ENCODE assay signal across 22 cellular contexts in the genomic region with DNA sequence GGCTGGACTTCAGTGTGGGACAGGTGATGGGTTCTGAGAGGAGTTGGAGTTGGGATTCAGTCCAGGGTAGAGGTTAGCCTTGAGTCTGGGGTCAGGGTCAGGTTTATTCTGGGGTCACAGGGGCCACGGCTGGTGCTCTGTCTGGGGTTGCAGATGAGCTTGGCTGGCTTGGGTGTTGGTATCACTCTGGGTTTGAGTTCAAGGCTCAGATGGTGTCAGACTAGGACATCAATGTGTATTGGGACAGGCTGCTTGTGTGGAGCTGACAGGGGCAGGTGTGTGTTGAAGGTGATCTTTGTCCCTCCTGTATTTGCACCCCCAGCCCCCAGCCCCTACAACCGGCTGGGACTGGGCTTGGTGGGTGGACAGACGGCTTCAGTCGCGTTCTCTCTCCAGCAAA. TPM values are rescaled to one million over a fixed set of nuclear protein-coding genes. Genes with fewer than 3 reads are reported as not detected.
A peak's percentile ranks its signal among the peaks of the same experiment; 100 is the strongest.
DNase-seq lines count a peak whose midpoint lies in the region; FAIRE-seq and TF ChIP-seq lines count a peak whose summit lies in the region.
"Had no signal": no experiment of that assay in that cellular context is flagged by ENCODE, and none has a peak within 500 bp of the region (broad histone marks: within the 10 kb centered on the region; RNA-seq: fewer than 3 reads in every experiment).

No MANE protein-coding gene starts in this region.

- H2BK15ac ChIP-seq in H1 (ENCODE audit: low read length): no peak overlapping the region

- no peak overlapping the region; the same call in 1 of the 2 replicates for H3K18ac ChIP-seq in H1 (ENCODE audit: extremely low read depth, low read length)

- H2BK12ac ChIP-seq in H1 (ENCODE audit: low read depth, low read length): no peak overlapping the region

- no peak overlapping the region for H3K23ac ChIP-seq in H1 (ENCODE audit: insufficient read length)

- H4K5ac ChIP-seq in H1 (ENCODE audit: insufficient read length, low read depth, low read length): no peak overlapping the region

- no peak overlapping the region for H2AFZ ChIP-seq in H1 (ENCODE audit: low read length)

- H3K9me3 ChIP-seq in H1 (ENCODE audit: insufficient read depth in 2 of 2, low read depth in 1 of 2, low read length in 1 of 2) (no peaks in the 10 kb centered on the region), tibial artery (no peaks in the 10 kb centered on the region)
- H3K9me3 ChIP-seq: BLaER1 treated with 17β-estradiol and CSF1 and Interleukin-3, amounts not matched to agents 10 nM and 100 nM had no signal

- no peak overlapping the region for H4K8ac ChIP-seq in H1 (ENCODE audit: extremely low read depth, insufficient read depth, low read length)

- peak overlapping the region in 2 of 3 experiments; percentile 81 to 94 for H3K27ac Mint-ChIP-seq in nephron
- no peak overlapping the region for H3K27ac Mint-ChIP-seq in activated T-helper 2 cell treated with anti-CD3 and anti-CD28 coated beads, Interferon-gamma antibody, Interleukin-2, Interleukin-4, amounts not matched to agents 10 μg/mL and 5 μg/mL and 100 μg/mL, durations not matched to agents 14 hours and 24 hours and 36 hours
- H3K27ac Mint-ChIP-seq: CD8-positive, alpha-beta memory T cell; GM23338 had no signal

- peak overlapping the region; percentile 30 for H4K91ac ChIP-seq in H1 (replicated peaks; ENCODE audit: insufficient read length, low read length)

- H3K9ac ChIP-seq in H1 (replicated peaks in 1 of 4; ENCODE audit: extremely low read depth in 1 of 4, low read depth in 3 of 4, low read length in 3 of 4): no peak overlapping the region

- no peak overlapping the region for H3K4ac ChIP-seq in H1 (replicated peaks; ENCODE audit: insufficient read length, low read depth, low read length)

- no peaks in the 10 kb centered on the region for H3K36me3 Mint-ChIP-seq in nephron (ENCODE audit: low read depth)
- no peaks in the 10 kb centered on the region for H3K36me3 Mint-ChIP-seq in activated T-helper 2 cell treated with anti-CD3 and anti-CD28 coated beads, Interferon-gamma antibody, Interleukin-2, Interleukin-4, amounts not matched to agents 10 μg/mL and 5 μg/mL and 100 μg/mL, durations not matched to agents 14 hours and 24 hours and 36 hours (ENCODE audit: low read depth)

- no peaks in the 10 kb centered on the region for H3K9me3 Mint-ChIP-seq in nephron
- H3K9me3 Mint-ChIP-seq in activated T-helper 2 cell treated with anti-CD3 and anti-CD28 coated beads, Interferon-gamma antibody, Interleukin-2, Interleukin-4, amounts not matched to agents 10 μg/mL and 5 μg/mL and 100 μg/mL, durations not matched to agents 14 hours and 24 hours and 36 hours: no peaks in the 10 kb centered on the region
- H3K9me3 Mint-ChIP-seq: CD8-positive, alpha-beta memory T cell; GM23338 had no signal

- H3K27me3 ChIP-seq in H1 (replicated peaks in 1 of 4; ENCODE audit: control insufficient read depth in 3 of 4, extremely low read depth in 1 of 4, insufficient read depth in 3 of 4, low read length in 3 of 4) (no peaks in the 10 kb centered on the region), tibial artery (no peaks in the 10 kb centered on the region)
- H3K27me3 ChIP-seq: BLaER1 treated with 17β-estradiol and CSF1 and Interleukin-3, amounts not matched to agents 10 nM and 100 nM had no signal

- peak overlapping the region; percentile 65; the same call in 1 of the 2 replicates for H2AK5ac ChIP-seq in H1 (ENCODE audit: low read depth, low read length)

- no peaks in the 10 kb centered on the region for H3K79me1 ChIP-seq in H1 (ENCODE audit: low read depth, low read length)

- TF ChIP-seq RAD21 in H1 (IDR thresholded peaks at IDR 0.05 in 1 of 2, conservative IDR thresholded peaks at IDR 0.05 in 1 of 2; ENCODE audit: low read depth in 2 of 2, low read length in 2 of 2): no peak

- FAIRE-seq in H1 (lab: Jason Lieb, UNC): no peak
- FAIRE-seq: GM12891, GM18507, RCC 7860 had no signal

- DNase-seq in OCI-M1 (lab: John Stamatoyannopoulos, UW) (peak; percentile 36), H1 (ENCODE audit: low read depth in 1 of 2, low spot score in 2 of 2) (no peak), tibial artery (no peak), CD1c-positive myeloid dendritic cell (ENCODE audit: extremely low spot score) (no peak), HK-2 (ENCODE audit: unreplicated experiment) (no peak)
- no peak for DNase-seq in activated T-helper 2 cell treated with anti-CD3 and anti-CD28 coated beads, Interferon-gamma antibody, Interleukin-2, Interleukin-4, amounts not matched to agents 10 μg/mL and 5 μg/mL and 100 μg/mL, durations not matched to agents 14 hours and 24 hours and 36 hours (ENCODE audit: low spot score)
- DNase-seq: DMS53; EL; NCI-H1105 treated with DMSO at 0.1 percent for 48 hours; NCI-H1694; NCI-H2081 treated with DMSO at 0.1 percent for 48 hours; NCI-H510A; NCI-H748 treated with DMSO at 0.1 percent for 48 hours; NK-92 treated with Interleukin-12 subunit alpha and Interleukin-12 subunit beta, amount 100 ng/mL, for 24 hours; Right ventricle myocardium superior had no signal

- no peak for TF ChIP-seq CTCF in H1 (IDR thresholded peaks at IDR 0.05; ENCODE audit: control extremely low read depth in 1 of 3, insufficient read depth in 1 of 3, low read depth in 1 of 3, low read length in 3 of 3)
- no peak for TF ChIP-seq CTCF in nephron (IDR thresholded peaks at IDR 0.05; ENCODE audit: unreplicated experiment in 3 of 3)
- no peak for TF ChIP-seq CTCF in tibial artery (IDR thresholded peaks at IDR 0.05)

- no peak overlapping the region for H2BK5ac ChIP-seq in H1 (ENCODE audit: low read depth, low read length)

- no peaks in the 10 kb centered on the region for H4K20me1 ChIP-seq in H1 (replicated peaks in 1 of 2; ENCODE audit: control insufficient read depth in 1 of 2, insufficient read depth in 2 of 2, low read length in 2 of 2)

- H3K36me3 ChIP-seq in H1 (ENCODE audit: control insufficient read depth in 2 of 4, insufficient read depth in 4 of 4, low read length in 3 of 4) (no peaks in the 10 kb centered on the region), tibial artery (no peaks in the 10 kb centered on the region)
- H3K36me3 ChIP-seq: BLaER1 treated with 17β-estradiol and CSF1 and Interleukin-3, amounts not matched to agents 10 nM and 100 nM had no signal

- TF ChIP-seq EP300 in H1 (IDR thresholded peaks at IDR 0.05; ENCODE audit: borderline replicate concordance in 1 of 2, low read depth in 2 of 2, low read length in 2 of 2): no peak

- no peak overlapping the region for H3K4me3 ChIP-seq in H1 (ENCODE audit: extremely low read depth in 1 of 4, insufficient read depth in 2 of 4, low read depth in 3 of 4, low read length in 4 of 4)
- no peak overlapping the region for H3K4me3 ChIP-seq in tibial artery
- H3K4me3 ChIP-seq: BLaER1 treated with 17β-estradiol and CSF1 and Interleukin-3, amounts not matched to agents 10 nM and 100 nM; GM23338 had no signal

- POLR2A ChIA-PET in H1 (lab: Charles Lee; ENCODE audit: partially characterized antibody): interaction anchor here (0.6 kb wide), 1 partner anchor 302 kb away, joined by 3 read pairs; no protein-coding TSS in a partner anchor

- no peak overlapping the region for H3K4me3 Mint-ChIP-seq in nephron
- no peak overlapping the region for H3K4me3 Mint-ChIP-seq in activated T-helper 2 cell treated with anti-CD3 and anti-CD28 coated beads, Interferon-gamma antibody, Interleukin-2, Interleukin-4, amounts not matched to agents 10 μg/mL and 5 μg/mL and 100 μg/mL, durations not matched to agents 14 hours and 24 hours and 36 hours (ENCODE audit: low read depth)
- H3K4me3 Mint-ChIP-seq: CD8-positive, alpha-beta memory T cell; GM23338 had no signal

- peaks cover 29% of the 10 kb centered on the region for H3K27me3 Mint-ChIP-seq in nephron (ENCODE audit: low read depth)
- H3K27me3 Mint-ChIP-seq in activated T-helper 2 cell treated with anti-CD3 and anti-CD28 coated beads, Interferon-gamma antibody, Interleukin-2, Interleukin-4, amounts not matched to agents 10 μg/mL and 5 μg/mL and 100 μg/mL, durations not matched to agents 14 hours and 24 hours and 36 hours (ENCODE audit: low read depth): peaks cover 13% of the 10 kb centered on the region

- H3K79me2 ChIP-seq in H1 (ENCODE audit: control insufficient read depth in 1 of 2, insufficient read depth in 2 of 2, low read length in 2 of 2): no peaks in the 10 kb centered on the region

- peaks cover 0 to 4% (median 0%) of the 10 kb centered on the region in 4 experiments; a peak in 3 of 7 replicates for H3K4me1 ChIP-seq in H1 (replicated peaks in 1 of 4; ENCODE audit: control insufficient read depth in 3 of 4, insufficient read depth in 4 of 4, low read length in 3 of 4)
- peaks cover 6 to 65% (median 43%) of the 10 kb centered on the region in 4 donors for H3K4me1 ChIP-seq in tibial artery

- H3K14ac ChIP-seq in H1 (ENCODE audit: insufficient read length): no peak overlapping the region

- no peaks in the 10 kb centered on the region for H3K23me2 ChIP-seq in H1 (ENCODE audit: low read depth, low read length)

- CTCF ChIA-PET in H1 (lab: Charles Lee; ENCODE audit: partially characterized antibody): interaction anchor here (0.8 to 1.5 kb wide), 4 partner anchors 14 to 136 kb away, joined by 3 to 6 read pairs (median 4); no protein-coding TSS in a partner anchor

- no peak overlapping the region for H3K56ac ChIP-seq in H1 (replicated peaks; ENCODE audit: insufficient read length, low read depth, low read length)

- no peak for TF ChIP-seq POLR2A in H1 (IDR thresholded peaks at IDR 0.05; ENCODE audit: control extremely low read depth in 1 of 2, low read depth in 2 of 2, low read length in 2 of 2)

- intact Hi-C loops in tibial artery (cut with DNase I; ENCODE audit: low total_unique reads): no loop called here
- intact Hi-C loops in activated T-helper 2 cell treated with anti-CD3 and anti-CD28 coated beads, Interferon-gamma antibody, Interleukin-2, Interleukin-4, amounts not matched to agents 10 μg/mL and 5 μg/mL and 100 μg/mL, durations not matched to agents 14 hours and 24 hours and 36 hours (cut with micrococcal nuclease): no loop called here

- no peak overlapping the region for H2BK120ac ChIP-seq in H1 (replicated peaks; ENCODE audit: low read depth, low read length)

- no peak overlapping the region for H2BK20ac ChIP-seq in H1 (ENCODE audit: low read length)

- 82% methylated on average over 5 of the region's 5 CpGs; no CpG with 5 or more reads in 1 of the 2 experiments for WGBS in H1 (ENCODE audit: extremely low coverage in 1 of 2, insufficient coverage in 1 of 2, insufficient read length in 1 of 2, insufficient replicate concordance in 2 of 2, low coverage in 1 of 2, low lambda C conversion rate in 2 of 2, missing lambda C conversion rate in 1 of 2), 2 experiments

- no peak overlapping the region for H3K4me2 ChIP-seq in H1 (ENCODE audit: insufficient read depth in 1 of 2, low read depth in 2 of 2, low read length in 2 of 2)
- H3K4me2 ChIP-seq: GM23338 had no signal

- H3K4me1 Mint-ChIP-seq in nephron: peaks cover 52% of the 10 kb centered on the region
- H3K4me1 Mint-ChIP-seq in activated T-helper 2 cell treated with anti-CD3 and anti-CD28 coated beads, Interferon-gamma antibody, Interleukin-2, Interleukin-4, amounts not matched to agents 10 μg/mL and 5 μg/mL and 100 μg/mL, durations not matched to agents 14 hours and 24 hours and 36 hours (ENCODE audit: low read depth): peaks cover 15% of the 10 kb centered on the region

- H3K27ac ChIP-seq in H1 (ENCODE audit: low read depth, low read length) (no peak overlapping the region; the same call in 1 of the 2 replicates), tibial artery (peak overlapping the region; percentile 84 to 93)
- H3K27ac ChIP-seq: BLaER1 treated with 17β-estradiol and CSF1 and Interleukin-3, amounts not matched to agents 10 nM and 100 nM had no signal

RNA-seq across cellular contexts. Expression of gene TMEM270, which starts 26.8 kb away (rescaled TPM):
- total RNA-seq in H1 (2021; fragmentation: NEBNext Ultra II Directional; extraction: Animal tissue kit (Norgen Biotek cat#: 25700)): not detected in 2 replicates
- polyA plus RNA-seq in H1 (2011; rRNA removed): 0.26 and 0.33 TPM in 2 replicates
- polyA plus RNA-seq in H1 (2011; cell fraction: cytosol; rRNA removed): not detected
- polyA plus RNA-seq in H1 (2011; cell fraction: nucleus; rRNA removed): not detected
- 0.23 TPM in 1 of 4 replicates, not detected in the others for polyA plus RNA-seq in H1 (2012, experiment 1 of 2)
- not detected for polyA plus RNA-seq in H1 (2012, experiment 2 of 2)
- 0.16 TPM for polyA plus RNA-seq in H1 (2013, experiment 1 of 2)
- polyA plus RNA-seq in H1 (2013, experiment 2 of 2): not detected
- polyA minus RNA-seq in H1 (2011; rRNA and poly(A)+ RNA removed): not detected in 2 replicates
- polyA minus RNA-seq in H1 (2011; cell fraction: cytosol; rRNA and poly(A)+ RNA removed): not detected
- not detected for polyA minus RNA-seq in H1 (2011; cell fraction: nucleus; rRNA and poly(A)+ RNA removed)
- not detected in 2 replicates for total RNA-seq in activated T-helper 2 cell treated with anti-CD3 and anti-CD28 coated beads, Interferon-gamma antibody, Interleukin-2, Interleukin-4, amounts not matched to agents 10 μg/mL and 5 μg/mL and 100 μg/mL, durations not matched to agents 14 hours and 24 hours and 36 hours
- total RNA-seq: CD8-positive, alpha-beta memory T cell; GM23338; Right ventricle myocardium superior had no signal
- polyA plus RNA-seq: CD8-positive, alpha-beta memory T cell; GM23338 had no signal

RNA-seq across cellular contexts. Expression of gene METTL27, which starts 45.4 kb away (rescaled TPM):
- total RNA-seq in H1 (2021; fragmentation: NEBNext Ultra II Directional; extraction: Animal tissue kit (Norgen Biotek cat#: 25700)): 5.6 and 6.2 TPM in 2 replicates
- 12.0 and 21.6 TPM in 2 replicates for polyA plus RNA-seq in H1 (2011; rRNA removed)
- polyA plus RNA-seq in H1 (2011; cell fraction: cytosol; rRNA removed): 14.6 TPM
- polyA plus RNA-seq in H1 (2011; cell fraction: nucleus; rRNA removed): 19.1 TPM
- 4.4 to 11.8 TPM (median 8.7 TPM) in 4 replicates for polyA plus RNA-seq in H1 (2012, experiment 1 of 2)
- polyA plus RNA-seq in H1 (2012, experiment 2 of 2): 5.8 TPM
- 3.1 TPM for polyA plus RNA-seq in H1 (2013, experiment 1 of 2)
- polyA plus RNA-seq in H1 (2013, experiment 2 of 2): 2.6 TPM
- polyA minus RNA-seq in H1 (2011; rRNA and poly(A)+ RNA removed): 3.9 and 8.7 TPM in 2 replicates
- polyA minus RNA-seq in H1 (2011; cell fraction: cytosol; rRNA and poly(A)+ RNA removed): 5.5 TPM
- polyA minus RNA-seq in H1 (2011; cell fraction: nucleus; rRNA and poly(A)+ RNA removed): 14.0 TPM
- 0.90 and 0.94 TPM in 2 replicates for total RNA-seq in activated T-helper 2 cell treated with anti-CD3 and anti-CD28 coated beads, Interferon-gamma antibody, Interleukin-2, Interleukin-4, amounts not matched to agents 10 μg/mL and 5 μg/mL and 100 μg/mL, durations not matched to agents 14 hours and 24 hours and 36 hours
- total RNA-seq: CD8-positive, alpha-beta memory T cell had no signal
- polyA plus RNA-seq: CD8-positive, alpha-beta memory T cell had no signal

RNA-seq across cellular contexts. Expression of gene CLDN4, which starts 57.0 kb away (rescaled TPM):
- total RNA-seq in H1 (2021; fragmentation: NEBNext Ultra II Directional; extraction: Animal tissue kit (Norgen Biotek cat#: 25700)): 28.0 TPM in 2 replicates
- polyA plus RNA-seq in H1 (2011; rRNA removed): 69.3 and 112 TPM in 2 replicates
- 77.0 TPM for polyA plus RNA-seq in H1 (2011; cell fraction: cytosol; rRNA removed)
- 68.1 TPM for polyA plus RNA-seq in H1 (2011; cell fraction: nucleus; rRNA removed)
- 23.8 to 46.5 TPM (median 45.3 TPM) in 4 replicates for polyA plus RNA-seq in H1 (2012, experiment 1 of 2)
- 45.3 TPM for polyA plus RNA-seq in H1 (2012, experiment 2 of 2)
- polyA plus RNA-seq in H1 (2013, experiment 1 of 2): 57.8 TPM
- polyA plus RNA-seq in H1 (2013, experiment 2 of 2): 59.7 TPM
- 30.3 and 31.4 TPM in 2 replicates for polyA minus RNA-seq in H1 (2011; rRNA and poly(A)+ RNA removed)
- polyA minus RNA-seq in H1 (2011; cell fraction: cytosol; rRNA and poly(A)+ RNA removed): 33.1 TPM
- 34.6 TPM for polyA minus RNA-seq in H1 (2011; cell fraction: nucleus; rRNA and poly(A)+ RNA removed)
- total RNA-seq in activated T-helper 2 cell treated with anti-CD3 and anti-CD28 coated beads, Interferon-gamma antibody, Interleukin-2, Interleukin-4, amounts not matched to agents 10 μg/mL and 5 μg/mL and 100 μg/mL, durations not matched to agents 14 hours and 24 hours and 36 hours: not detected in 2 replicates
- polyA plus RNA-seq: CD8-positive, alpha-beta memory T cell had no signal

Comparison
In these comparisons a context has a peak if more than half of its experiments do, and no peak if none do; other contexts are left out.
1. RNA of gene CLDN4, which starts 57.0 kb away (total RNA-seq): 28.0 TPM in H1; not detected in activated T-helper 2 cell treated with anti-CD3 and anti-CD28 coated beads, Interferon-gamma antibody, Interleukin-2, Interleukin-4, amounts not matched to agents 10 μg/mL and 5 μg/mL and 100 μg/mL, durations not matched to agents 14 hours and 24 hours and 36 hours; every median in the first group is over 10 times any median in the second.